Comparison of ENCODE assay signal across 10 cellular contexts in the genomic region with DNA sequence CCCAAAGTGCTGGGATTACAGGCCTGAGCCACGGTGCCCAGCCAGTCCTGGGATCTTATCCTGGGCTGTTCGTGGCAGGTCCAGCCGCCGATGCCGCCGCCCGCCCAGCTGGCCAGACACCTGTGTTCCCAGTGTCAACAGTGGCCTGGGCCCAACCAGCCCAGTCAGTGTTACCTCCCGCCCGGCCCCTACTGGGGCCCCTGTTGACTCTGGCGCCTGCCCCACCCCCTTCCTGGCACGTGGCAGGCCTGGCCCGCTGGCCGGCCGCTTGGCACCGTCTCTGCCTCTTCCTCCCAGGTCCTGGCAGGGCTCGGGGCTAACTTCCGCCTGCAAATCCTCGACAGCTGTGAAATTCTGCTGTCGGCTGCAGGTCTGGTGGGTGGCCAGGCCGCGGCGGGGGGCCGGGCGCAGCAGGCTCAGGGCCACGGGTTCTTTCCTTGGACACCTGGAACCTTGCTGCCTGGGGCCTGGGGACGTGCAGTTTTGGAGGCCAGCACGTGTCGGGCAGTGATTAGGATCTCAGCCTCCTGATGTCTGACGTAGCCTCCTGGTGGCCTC. TPM values are rescaled to one million over a fixed set of nuclear protein-coding genes. Genes with fewer than 3 reads are reported as not detected.
DNase-seq lines count a peak whose midpoint lies in the region; ATAC-seq, FAIRE-seq and TF ChIP-seq lines count a peak whose summit lies in the region.
"Had no signal": no experiment of that assay in that cellular context is flagged by ENCODE, and none has a peak within 500 bp of the region (broad histone marks: within the 10 kb centered on the region; RNA-seq: fewer than 3 reads in every experiment).

No MANE protein-coding gene starts in this region.

- H3K23ac ChIP-seq in IMR-90 (ENCODE audit: low read depth, low read length): 0 out of 2 replicates have a peak overlapping the region, but pooled peaks have one; percentile 29

- H3K9me1 ChIP-seq in IMR-90 (ENCODE audit: insufficient read depth, low read length): peaks cover 11% of the 10 kb centered on the region

- WGBS in IMR-90 (ENCODE audit: extremely low coverage in 2 of 2, insufficient read length in 1 of 2), 2 experiments: 38% methylated on average over 20 of the region's 29 CpGs; no CpG with 5 or more reads in 1 of the 2 experiments
- WGBS in HepG2 (ENCODE audit: low lambda C conversion rate): 57% methylated on average over 8 of the region's 29 CpGs
- WGBS in suprapubic skin: 21% methylated on average over 12 of the region's 29 CpGs

- peaks cover 30 to 65% of the 10 kb centered on the region in 2 experiments for H3K79me1 ChIP-seq in IMR-90 (ENCODE audit: low read depth in 1 of 2, low read length in 2 of 2)

- peak overlapping the region; percentile 99 for H2AK9ac ChIP-seq in IMR-90 (replicated peaks; ENCODE audit: low read depth, low read length, poor library complexity)

- H3K27me3 ChIP-seq in IMR-90 (ENCODE audit: control insufficient read depth, insufficient read depth, low read length): no peaks in the 10 kb centered on the region
- H3K27me3 ChIP-seq in breast epithelium: no peaks in the 10 kb centered on the region
- no peaks in the 10 kb centered on the region for H3K27me3 ChIP-seq in HepG2 (ENCODE audit: control insufficient read depth in 1 of 2, insufficient read depth in 2 of 2, low read length in 2 of 2)
- no peaks in the 10 kb centered on the region for H3K27me3 ChIP-seq in suprapubic skin

- in situ Hi-C loops in IMR-90 (cut with MboI; ENCODE audit: low sequenced_read_pairs) (no loop called here), HepG2 (cut with HindIII; ENCODE audit: extremely low pct_ligation_motif_present, low pct_unique_long_range_greater_than_20kb) (no loop called here)

- H2BK5ac ChIP-seq in IMR-90 (ENCODE audit: low read depth, low read length, poor library complexity, severe bottlenecking): peak overlapping the region; percentile 98

- no peak overlapping the region for H2BK20ac ChIP-seq in IMR-90 (ENCODE audit: low read depth, low read length)

- H3K4me1 ChIP-seq in IMR-90 (ENCODE audit: control insufficient read depth, insufficient read depth, low read length) (peaks cover 28% of the 10 kb centered on the region), breast epithelium (peaks cover 4 to 11% of the 10 kb centered on the region in 2 donors), HepG2 (ENCODE audit: insufficient read depth, low read length) (peaks cover 91% of the 10 kb centered on the region), suprapubic skin (peaks cover 35% of the 10 kb centered on the region)

- H3K18ac ChIP-seq in IMR-90 (ENCODE audit: low read depth, low read length): no peak overlapping the region; the same call in 1 of the 2 replicates

- TF ChIP-seq RAD21 in IMR-90 (IDR thresholded peaks at IDR 0.05; ENCODE audit: low read length): no peak
- TF ChIP-seq RAD21 in HepG2 (CRISPR knock-in tag; IDR thresholded peaks at IDR 0.05): peak; percentile 67

- peaks cover 80% of the 10 kb centered on the region for H3K79me2 ChIP-seq in HepG2 (ENCODE audit: insufficient read depth, low read length)

- TF ChIP-seq CTCF in IMR-90 (conservative IDR thresholded peaks at IDR 0.05; ENCODE audit: low read depth, low read length): no peak
- TF ChIP-seq CTCF in breast epithelium (IDR thresholded peaks at IDR 0.05): peak in 2 of 3 donors; percentile 16 to 21
- TF ChIP-seq CTCF in HepG2 (CRISPR knock-in tag; IDR thresholded peaks at IDR 0.05): peak; percentile 23; the same call in 1 of the 2 replicates
- TF ChIP-seq CTCF in suprapubic skin (IDR thresholded peaks at IDR 0.05): no peak

- no peak overlapping the region for H3K56ac ChIP-seq in IMR-90 (ENCODE audit: extremely low read depth, insufficient read depth, low read length)

- H3K4me3 ChIP-seq in IMR-90 (ENCODE audit: insufficient read depth, low read depth, low read length) (no peak overlapping the region), breast epithelium (peak overlapping the region in 2 of 3 donors; percentile 5 to 21), HepG2 (replicated peaks in 1 of 3; ENCODE audit: insufficient read depth in 1 of 3, low read depth in 2 of 3, low read length in 3 of 3) (peak overlapping the region in 1 of 3 experiments; percentile 53; a peak in 1 of 6 replicates), suprapubic skin (no peak overlapping the region)

- peak; percentile 57 to 84; a peak in 3 of 4 replicates for TF ChIP-seq EP300 in HepG2 (IDR thresholded peaks at IDR 0.05; ENCODE audit: low read depth in 2 of 2, low read length in 2 of 2)
- peak; percentile 89 for TF ChIP-seq EP300 in HepG2 (CRISPR knock-in tag; IDR thresholded peaks at IDR 0.05; ENCODE audit: borderline replicate concordance)
- no peak for TF ChIP-seq EP300 in suprapubic skin (IDR thresholded peaks at IDR 0.05)

- H4K91ac ChIP-seq in IMR-90 (ENCODE audit: insufficient read depth, low read depth, low read length): peak overlapping the region; percentile 98; the same call in 1 of the 2 replicates

- peaks cover 41% of the 10 kb centered on the region for H4K20me1 ChIP-seq in IMR-90 (ENCODE audit: insufficient read depth, low read length)
- H4K20me1 ChIP-seq in HepG2 (ENCODE audit: insufficient read depth, low read length): peaks cover 47% of the 10 kb centered on the region; the same call in 1 of the 2 replicates

- intact Hi-C loops in IMR-90 (cut with micrococcal nuclease) (no loop called here), breast epithelium (cut with DNase I; ENCODE audit: low total_unique reads) (no loop called here), HepG2 (cut with micrococcal nuclease; ENCODE audit: unreplicated experiment) (loop anchor here (2.0 kb wide), 1 partner anchor 18 kb away; no protein-coding TSS in a partner anchor)

- peak overlapping the region; percentile 70 to 88; a peak in 2 of 4 replicates for H4K8ac ChIP-seq in IMR-90 (ENCODE audit: low read depth in 2 of 2, low read length in 2 of 2)

- H3K4me2 ChIP-seq in IMR-90 (ENCODE audit: low read depth, low read length): no peak overlapping the region
- peak overlapping the region; percentile 46 for H3K4me2 ChIP-seq in HepG2 (ENCODE audit: low read depth, low read length)

- peak overlapping the region; percentile 97 for H3K27ac ChIP-seq in IMR-90 (ENCODE audit: insufficient read depth, low read length)
- peak overlapping the region; percentile 39 to 69 for H3K27ac ChIP-seq in breast epithelium
- H3K27ac ChIP-seq in HepG2 (ENCODE audit: extremely low read length, insufficient read depth, low read length): peak overlapping the region; percentile 55
- peak overlapping the region; percentile 5 for H3K27ac ChIP-seq in suprapubic skin

- peak overlapping the region; percentile 98 for H3K4ac ChIP-seq in IMR-90 (ENCODE audit: low read depth, low read length)

- DNase-seq in IMR-90: peak; percentile 49
- peak; percentile 86 to 95 for DNase-seq in breast epithelium (ENCODE audit: low spot score in 2 of 2)
- DNase-seq in HepG2 (ENCODE audit: low spot score): peak; percentile 88
- DNase-seq in suprapubic skin (ENCODE audit: low spot score in 2 of 2): peak; percentile 88 to 91
- no peak for DNase-seq in NOMO-1 treated with dmso at 0.1 percent for 144 hours (lab: John Stamatoyannopoulos, UW; ENCODE audit: unreplicated experiment)
- no peak for DNase-seq in T-helper 9 cell

- H3K14ac ChIP-seq in IMR-90 (replicated peaks; ENCODE audit: low read depth, low read length): peak overlapping the region; percentile 7; the same call in 1 of the 2 replicates

- H2AFZ ChIP-seq in IMR-90 (replicated peaks; ENCODE audit: low read length, poor library complexity) (peak overlapping the region; percentile 63), HepG2 (ENCODE audit: low read length) (no peak overlapping the region)

- peak overlapping the region; percentile 99 for H2AK5ac ChIP-seq in IMR-90 (ENCODE audit: low read depth, low read length)

- no peak for TF ChIP-seq POLR2A in IMR-90 (IDR thresholded peaks at IDR 0.05; ENCODE audit: low read depth, low read length)
- TF ChIP-seq POLR2A in breast epithelium (IDR thresholded peaks at IDR 0.05): no peak
- peak in 1 of 2 experiments; percentile 15; a peak in 2 of 4 replicates for TF ChIP-seq POLR2A in HepG2 (IDR thresholded peaks at IDR 0.05; ENCODE audit: insufficient read depth in 1 of 2, low read depth in 2 of 2, low read length in 2 of 2)
- TF ChIP-seq POLR2A in suprapubic skin (IDR thresholded peaks at IDR 0.05): no peak

- peaks cover 56% of the 10 kb centered on the region for H3K36me3 ChIP-seq in IMR-90 (ENCODE audit: control insufficient read depth, insufficient read depth, low read length)
- no peaks in the 10 kb centered on the region for H3K36me3 ChIP-seq in breast epithelium
- peaks cover 21 to 63% of the 10 kb centered on the region in 2 experiments; a peak in 4 of 5 replicates for H3K36me3 ChIP-seq in HepG2 (replicated peaks in 1 of 2; ENCODE audit: control insufficient read depth in 1 of 2, insufficient read depth in 2 of 2, low read length in 2 of 2)
- no peaks in the 10 kb centered on the region for H3K36me3 ChIP-seq in suprapubic skin

- H2BK15ac ChIP-seq in IMR-90 (ENCODE audit: low read depth, low read length): peak overlapping the region; percentile 93; the same call in 1 of the 3 replicates

- BruUV-seq in IMR-90 (replicated peaks; lab: Mats Ljungman, UMichigan) (no TSS peak), HepG2 (replicated peaks; lab: Mats Ljungman, UMichigan) (no TSS peak)

- no peak for FAIRE-seq in HepG2 (lab: Jason Lieb, UNC)

- dilution Hi-C loops in IMR-90 (cut with HindIII; ENCODE audit: low sequenced_read_pairs, unreplicated experiment): no loop called here

- peak overlapping the region; percentile 97; the same call in 1 of the 2 replicates for H2BK120ac ChIP-seq in IMR-90 (ENCODE audit: low read depth, low read length)

- H3K9me3 ChIP-seq in IMR-90 (ENCODE audit: control insufficient read depth, insufficient read depth, low read length) (no peaks in the 10 kb centered on the region), breast epithelium (no peaks in the 10 kb centered on the region), HepG2 (ENCODE audit: low read length) (no peaks in the 10 kb centered on the region), suprapubic skin (no peaks in the 10 kb centered on the region)

- POLR2A ChIA-PET in IMR-90 (lab: Charles Lee; ENCODE audit: unreplicated experiment) (no interaction called here), HepG2 (lab: Yijun Ruan, JAX) (interaction anchor here (0.7 to 2.5 kb wide), 6 partner anchors 10 to 45 kb away, joined by 3 to 28 read pairs (median 4); no protein-coding TSS in a partner anchor)

- peak overlapping the region; percentile 1; the same call in 1 of the 2 replicates for H4K5ac ChIP-seq in IMR-90 (ENCODE audit: low read depth, low read length)

- H3K9ac ChIP-seq in IMR-90 (ENCODE audit: low read depth, low read length) (no peak overlapping the region), HepG2 (ENCODE audit: insufficient read depth, low read depth, low read length) (no peak overlapping the region)

- CTCF ChIA-PET in IMR-90 (lab: Yijun Ruan, JAX): interaction anchor here (0.6 kb wide), 1 partner anchor 162 kb away, joined by 3 read pairs; no protein-coding TSS in a partner anchor
- CTCF ChIA-PET in HepG2 (lab: Yijun Ruan, JAX; ENCODE audit: low intra/inter-chr PET ratio, low total read pairs): no interaction called here

- ATAC-seq in IMR-90 (ENCODE audit: low read depth) (0 out of 2 replicates have a peak, but pooled peaks have one; percentile 2), HepG2 (peak; percentile 89), HG02970 (IDR thresholded peaks at IDR 0.05; ENCODE audit: low FRiP score, unreplicated experiment) (no peak), HG02610 (IDR thresholded peaks at IDR 0.05; ENCODE audit: unreplicated experiment) (no peak)

RNA-seq across cellular contexts. Expression of gene ARID3A, which starts 9.1 kb away (rescaled TPM):
- total RNA-seq in IMR-90 (2012; rRNA removed) (16.0 and 16.7 TPM in 2 replicates), breast epithelium (10 to 100 TPM in 1 of 3 donors, 1 to 10 TPM in 2; 3.5 to 11.1 (median 4.8) TPM), HepG2 (2016; rRNA removed; fragmentation: Illumina TruSeq; extraction: Trizol) (53.8 and 71.3 TPM in 2 replicates), suprapubic skin (1 to 10 TPM; 4.7 to 7.5 (median 6.1) TPM)
- polyA plus RNA-seq in IMR-90 (2012; rRNA removed) (23.1 and 29.4 TPM in 2 replicates), HepG2 (2011; rRNA removed) (77.9 and 102 TPM in 2 replicates)
- polyA plus RNA-seq in IMR-90 (2012; cell fraction: cytosol; rRNA removed): 11.4 and 20.8 TPM in 2 replicates
- 47.6 and 91.2 TPM in 2 replicates for polyA plus RNA-seq in IMR-90 (2012; cell fraction: nucleus; rRNA removed; ENCODE audit: low replicate concordance)
- total RNA-seq in HepG2 (2016; cell fraction: cytosol; rRNA removed; fragmentation: Illumina TruSeq; extraction: Trizol; ENCODE audit: low read depth): 26.5 and 31.5 TPM in 2 replicates
- total RNA-seq in HepG2 (2016; cell fraction: insoluble cytoplasmic fraction; rRNA removed; fragmentation: Illumina TruSeq; extraction: Trizol): 41.5 and 68.9 TPM in 2 replicates
- total RNA-seq in HepG2 (2016; cell fraction: membrane; rRNA removed; fragmentation: Illumina TruSeq; extraction: Trizol): 56.8 and 62.2 TPM in 2 replicates
- total RNA-seq in HepG2 (2016; cell fraction: nucleus; rRNA removed; fragmentation: Illumina TruSeq; extraction: Trizol): 35.6 and 47.1 TPM in 2 replicates
- 44.7 and 68.0 TPM in 2 replicates for polyA plus RNA-seq in HepG2 (2011; cell fraction: cytosol; rRNA removed)
- polyA plus RNA-seq in HepG2 (2011; cell fraction: nucleus; rRNA removed): 150 and 160 TPM in 2 replicates
- polyA plus RNA-seq in HepG2 (2012): 78.6 and 99.3 TPM in 2 replicates
- polyA plus RNA-seq in HepG2 (2016; cell fraction: cytosol; fragmentation: Illumina TruSeq; extraction: Trizol; ENCODE audit: low read depth): 31.0 and 31.3 TPM in 2 replicates
- polyA plus RNA-seq in HepG2 (2016; cell fraction: insoluble cytoplasmic fraction; fragmentation: Illumina TruSeq; extraction: Trizol; ENCODE audit: low read depth): 58.1 and 70.4 TPM in 2 replicates
- polyA plus RNA-seq in HepG2 (2016; cell fraction: membrane; fragmentation: Illumina TruSeq; extraction: Trizol; ENCODE audit: low read depth): 47.1 and 58.2 TPM in 2 replicates
- polyA plus RNA-seq in HepG2 (2016; cell fraction: nucleus; fragmentation: Illumina TruSeq; extraction: Trizol; ENCODE audit: insufficient read depth, low read depth): 76.0 and 89.6 TPM in 2 replicates
- polyA minus RNA-seq in HepG2 (2011; rRNA and poly(A)+ RNA removed; ENCODE audit: low replicate concordance): 15.5 and 299 TPM in 2 replicates
- 163 and 199 TPM in 2 replicates for polyA minus RNA-seq in HepG2 (2011; cell fraction: cytosol; rRNA and poly(A)+ RNA removed)
- 48.5 and 77.1 TPM in 2 replicates for polyA minus RNA-seq in HepG2 (2011; cell fraction: nucleus; rRNA and poly(A)+ RNA removed)

RNA-seq across cellular contexts. Expression of gene KISS1R, which starts 17.8 kb away (rescaled TPM):
- total RNA-seq in IMR-90 (2012; rRNA removed) (not detected in 2 replicates), breast epithelium (under 1 TPM in 2 of 3 donors, not detected in 1; 0.15 to 0.33 TPM), HepG2 (2016; rRNA removed; fragmentation: Illumina TruSeq; extraction: Trizol) (3.9 and 10.2 TPM in 2 replicates), suprapubic skin (under 1 TPM in 1 of 4 donors, not detected in 3; 0.29 TPM)
- polyA plus RNA-seq in IMR-90 (2012; rRNA removed) (not detected in 2 replicates), HepG2 (2011; rRNA removed) (1.1 and 1.5 TPM in 2 replicates)
- 0.02 and 0.09 TPM in 2 replicates for polyA plus RNA-seq in IMR-90 (2012; cell fraction: cytosol; rRNA removed)
- 0.13 TPM in 1 of 2 replicates, not detected in the other for polyA plus RNA-seq in IMR-90 (2012; cell fraction: nucleus; rRNA removed; ENCODE audit: low replicate concordance)
- 4.7 and 5.1 TPM in 2 replicates for total RNA-seq in HepG2 (2016; cell fraction: cytosol; rRNA removed; fragmentation: Illumina TruSeq; extraction: Trizol; ENCODE audit: low read depth)
- total RNA-seq in HepG2 (2016; cell fraction: insoluble cytoplasmic fraction; rRNA removed; fragmentation: Illumina TruSeq; extraction: Trizol): 3.2 and 9.6 TPM in 2 replicates
- total RNA-seq in HepG2 (2016; cell fraction: membrane; rRNA removed; fragmentation: Illumina TruSeq; extraction: Trizol): 7.1 and 8.6 TPM in 2 replicates
- total RNA-seq in HepG2 (2016; cell fraction: nucleus; rRNA removed; fragmentation: Illumina TruSeq; extraction: Trizol): 8.2 and 8.4 TPM in 2 replicates
- polyA plus RNA-seq in HepG2 (2011; cell fraction: cytosol; rRNA removed): 1.6 and 3.0 TPM in 2 replicates
- polyA plus RNA-seq in HepG2 (2011; cell fraction: nucleus; rRNA removed): 10.4 and 11.9 TPM in 2 replicates
- 2.8 and 4.0 TPM in 2 replicates for polyA plus RNA-seq in HepG2 (2012)
- 3.6 and 4.4 TPM in 2 replicates for polyA plus RNA-seq in HepG2 (2016; cell fraction: cytosol; fragmentation: Illumina TruSeq; extraction: Trizol; ENCODE audit: low read depth)
- polyA plus RNA-seq in HepG2 (2016; cell fraction: insoluble cytoplasmic fraction; fragmentation: Illumina TruSeq; extraction: Trizol; ENCODE audit: low read depth): 4.2 and 5.9 TPM in 2 replicates
- 4.5 and 6.0 TPM in 2 replicates for polyA plus RNA-seq in HepG2 (2016; cell fraction: membrane; fragmentation: Illumina TruSeq; extraction: Trizol; ENCODE audit: low read depth)
- polyA plus RNA-seq in HepG2 (2016; cell fraction: nucleus; fragmentation: Illumina TruSeq; extraction: Trizol; ENCODE audit: insufficient read depth, low read depth): 15.3 and 19.1 TPM in 2 replicates
- 5.9 TPM in 1 of 2 replicates, not detected in the other for polyA minus RNA-seq in HepG2 (2011; rRNA and poly(A)+ RNA removed; ENCODE audit: low replicate concordance)
- 2.4 and 3.7 TPM in 2 replicates for polyA minus RNA-seq in HepG2 (2011; cell fraction: cytosol; rRNA and poly(A)+ RNA removed)
- polyA minus RNA-seq in HepG2 (2011; cell fraction: nucleus; rRNA and poly(A)+ RNA removed): 0.50 and 0.77 TPM in 2 replicates

RNA-seq across cellular contexts. Expression of gene R3HDM4, which starts 21.9 kb away (rescaled TPM):
- total RNA-seq in IMR-90 (2012; rRNA removed) (8.9 and 9.0 TPM in 2 replicates), breast epithelium (10 to 100 TPM; 31.8 to 41.6 (median 41.0) TPM), HepG2 (2016; rRNA removed; fragmentation: Illumina TruSeq; extraction: Trizol) (21.8 and 26.2 TPM in 2 replicates), suprapubic skin (10 to 100 TPM; 41.3 to 58.3 (median 51.2) TPM)
- polyA plus RNA-seq in IMR-90 (2012; rRNA removed) (51.5 and 52.5 TPM in 2 replicates), HepG2 (2011; rRNA removed) (26.9 and 40.4 TPM in 2 replicates)
- 36.9 and 69.3 TPM in 2 replicates for polyA plus RNA-seq in IMR-90 (2012; cell fraction: cytosol; rRNA removed)
- 60.4 and 87.8 TPM in 2 replicates for polyA plus RNA-seq in IMR-90 (2012; cell fraction: nucleus; rRNA removed; ENCODE audit: low replicate concordance)
- total RNA-seq in HepG2 (2016; cell fraction: cytosol; rRNA removed; fragmentation: Illumina TruSeq; extraction: Trizol; ENCODE audit: low read depth): 17.5 and 31.0 TPM in 2 replicates
- total RNA-seq in HepG2 (2016; cell fraction: insoluble cytoplasmic fraction; rRNA removed; fragmentation: Illumina TruSeq; extraction: Trizol): 22.0 and 24.7 TPM in 2 replicates
- 29.7 and 34.2 TPM in 2 replicates for total RNA-seq in HepG2 (2016; cell fraction: membrane; rRNA removed; fragmentation: Illumina TruSeq; extraction: Trizol)
- total RNA-seq in HepG2 (2016; cell fraction: nucleus; rRNA removed; fragmentation: Illumina TruSeq; extraction: Trizol): 16.4 and 18.7 TPM in 2 replicates
- polyA plus RNA-seq in HepG2 (2011; cell fraction: cytosol; rRNA removed): 30.7 and 39.0 TPM in 2 replicates
- 57.8 and 68.0 TPM in 2 replicates for polyA plus RNA-seq in HepG2 (2011; cell fraction: nucleus; rRNA removed)
- polyA plus RNA-seq in HepG2 (2012): 22.6 and 31.3 TPM in 2 replicates
- polyA plus RNA-seq in HepG2 (2016; cell fraction: cytosol; fragmentation: Illumina TruSeq; extraction: Trizol; ENCODE audit: low read depth): 24.5 and 25.3 TPM in 2 replicates
- polyA plus RNA-seq in HepG2 (2016; cell fraction: insoluble cytoplasmic fraction; fragmentation: Illumina TruSeq; extraction: Trizol; ENCODE audit: low read depth): 39.3 and 43.4 TPM in 2 replicates
- 44.4 and 45.0 TPM in 2 replicates for polyA plus RNA-seq in HepG2 (2016; cell fraction: membrane; fragmentation: Illumina TruSeq; extraction: Trizol; ENCODE audit: low read depth)
- polyA plus RNA-seq in HepG2 (2016; cell fraction: nucleus; fragmentation: Illumina TruSeq; extraction: Trizol; ENCODE audit: insufficient read depth, low read depth): 58.7 and 76.5 TPM in 2 replicates
- 15.6 and 40.4 TPM in 2 replicates for polyA minus RNA-seq in HepG2 (2011; rRNA and poly(A)+ RNA removed; ENCODE audit: low replicate concordance)
- 11.7 and 15.6 TPM in 2 replicates for polyA minus RNA-seq in HepG2 (2011; cell fraction: cytosol; rRNA and poly(A)+ RNA removed)
- 8.1 and 9.8 TPM in 2 replicates for polyA minus RNA-seq in HepG2 (2011; cell fraction: nucleus; rRNA and poly(A)+ RNA removed)

RNA-seq across cellular contexts. Expression of gene RNU6-9, which starts 41.7 kb away (rescaled TPM):
- total RNA-seq in IMR-90 (2012; rRNA removed) (not detected in 2 replicates), breast epithelium (not detected), HepG2 (2016; rRNA removed; fragmentation: Illumina TruSeq; extraction: Trizol) (under 0.01 TPM in 1 of 2 replicates, not detected in the other), suprapubic skin (not detected)
- polyA plus RNA-seq in IMR-90 (2012; rRNA removed) (not detected in 2 replicates), HepG2 (2011; rRNA removed) (not detected in 2 replicates)
- not detected in 2 replicates for polyA plus RNA-seq in IMR-90 (2012; cell fraction: cytosol; rRNA removed)
- polyA plus RNA-seq in IMR-90 (2012; cell fraction: nucleus; rRNA removed; ENCODE audit: low replicate concordance): not detected in 2 replicates
- under 0.01 TPM in 2 replicates for total RNA-seq in HepG2 (2016; cell fraction: cytosol; rRNA removed; fragmentation: Illumina TruSeq; extraction: Trizol; ENCODE audit: low read depth)
- total RNA-seq in HepG2 (2016; cell fraction: insoluble cytoplasmic fraction; rRNA removed; fragmentation: Illumina TruSeq; extraction: Trizol): under 0.01 TPM in 1 of 2 replicates, not detected in the other
- total RNA-seq in HepG2 (2016; cell fraction: membrane; rRNA removed; fragmentation: Illumina TruSeq; extraction: Trizol): under 0.01 TPM in 1 of 2 replicates, not detected in the other
- not detected in 2 replicates for total RNA-seq in HepG2 (2016; cell fraction: nucleus; rRNA removed; fragmentation: Illumina TruSeq; extraction: Trizol)
- polyA plus RNA-seq in HepG2 (2011; cell fraction: cytosol; rRNA removed): not detected in 2 replicates
- polyA plus RNA-seq in HepG2 (2011; cell fraction: nucleus; rRNA removed): not detected in 2 replicates
- polyA plus RNA-seq in HepG2 (2012): not detected in 2 replicates
- not detected in 2 replicates for polyA plus RNA-seq in HepG2 (2016; cell fraction: cytosol; fragmentation: Illumina TruSeq; extraction: Trizol; ENCODE audit: low read depth)
- not detected in 2 replicates for polyA plus RNA-seq in HepG2 (2016; cell fraction: insoluble cytoplasmic fraction; fragmentation: Illumina TruSeq; extraction: Trizol; ENCODE audit: low read depth)
- not detected in 2 replicates for polyA plus RNA-seq in HepG2 (2016; cell fraction: membrane; fragmentation: Illumina TruSeq; extraction: Trizol; ENCODE audit: low read depth)
- polyA plus RNA-seq in HepG2 (2016; cell fraction: nucleus; fragmentation: Illumina TruSeq; extraction: Trizol; ENCODE audit: insufficient read depth, low read depth): not detected in 2 replicates
- under 0.01 TPM in 1 of 2 replicates, not detected in the other for polyA minus RNA-seq in HepG2 (2011; rRNA and poly(A)+ RNA removed; ENCODE audit: low replicate concordance)
- under 0.01 TPM in 1 of 2 replicates, not detected in the other for polyA minus RNA-seq in HepG2 (2011; cell fraction: cytosol; rRNA and poly(A)+ RNA removed)
- not detected in 2 replicates for polyA minus RNA-seq in HepG2 (2011; cell fraction: nucleus; rRNA and poly(A)+ RNA removed)
- total RNA-seq: T-helper 1 cell treated with Interleukin-12 subunit alpha and Interleukin-12 subunit beta and Interleukin-4 antibody, amounts not matched to agents 30 ng/mL and 1 ng/mL, for 36 hours had no signal
- polyA plus RNA-seq: thymus had no signal

RNA-seq across cellular contexts. Expression of gene MED16, which starts 42.0 kb away (rescaled TPM):
- total RNA-seq in IMR-90 (2012; rRNA removed) (8.1 and 15.3 TPM in 2 replicates), breast epithelium (10 to 100 TPM; 14.9 to 33.1 (median 32.8) TPM), HepG2 (2016; rRNA removed; fragmentation: Illumina TruSeq; extraction: Trizol) (14.8 and 18.4 TPM in 2 replicates), suprapubic skin (10 to 100 TPM; 45.1 to 63.9 (median 57.0) TPM)
- polyA plus RNA-seq in IMR-90 (2012; rRNA removed) (40.2 and 49.0 TPM in 2 replicates), HepG2 (2011; rRNA removed) (13.3 and 16.9 TPM in 2 replicates)
- polyA plus RNA-seq in IMR-90 (2012; cell fraction: cytosol; rRNA removed): 38.6 and 59.2 TPM in 2 replicates
- 38.3 and 110 TPM in 2 replicates for polyA plus RNA-seq in IMR-90 (2012; cell fraction: nucleus; rRNA removed; ENCODE audit: low replicate concordance)
- total RNA-seq in HepG2 (2016; cell fraction: cytosol; rRNA removed; fragmentation: Illumina TruSeq; extraction: Trizol; ENCODE audit: low read depth): 6.4 and 6.7 TPM in 2 replicates
- 14.0 and 16.4 TPM in 2 replicates for total RNA-seq in HepG2 (2016; cell fraction: insoluble cytoplasmic fraction; rRNA removed; fragmentation: Illumina TruSeq; extraction: Trizol)
- 12.3 and 14.3 TPM in 2 replicates for total RNA-seq in HepG2 (2016; cell fraction: membrane; rRNA removed; fragmentation: Illumina TruSeq; extraction: Trizol)
- 11.3 and 13.2 TPM in 2 replicates for total RNA-seq in HepG2 (2016; cell fraction: nucleus; rRNA removed; fragmentation: Illumina TruSeq; extraction: Trizol)
- 17.9 and 30.0 TPM in 2 replicates for polyA plus RNA-seq in HepG2 (2011; cell fraction: cytosol; rRNA removed)
- 45.6 and 56.5 TPM in 2 replicates for polyA plus RNA-seq in HepG2 (2011; cell fraction: nucleus; rRNA removed)
- polyA plus RNA-seq in HepG2 (2012): 19.2 and 24.7 TPM in 2 replicates
- polyA plus RNA-seq in HepG2 (2016; cell fraction: cytosol; fragmentation: Illumina TruSeq; extraction: Trizol; ENCODE audit: low read depth): 7.2 and 8.1 TPM in 2 replicates
- 21.8 and 29.1 TPM in 2 replicates for polyA plus RNA-seq in HepG2 (2016; cell fraction: insoluble cytoplasmic fraction; fragmentation: Illumina TruSeq; extraction: Trizol; ENCODE audit: low read depth)
- polyA plus RNA-seq in HepG2 (2016; cell fraction: membrane; fragmentation: Illumina TruSeq; extraction: Trizol; ENCODE audit: low read depth): 15.5 and 16.0 TPM in 2 replicates
- polyA plus RNA-seq in HepG2 (2016; cell fraction: nucleus; fragmentation: Illumina TruSeq; extraction: Trizol; ENCODE audit: insufficient read depth, low read depth): 24.9 and 32.1 TPM in 2 replicates
- 17.7 and 77.2 TPM in 2 replicates for polyA minus RNA-seq in HepG2 (2011; rRNA and poly(A)+ RNA removed; ENCODE audit: low replicate concordance)
- 45.1 and 51.0 TPM in 2 replicates for polyA minus RNA-seq in HepG2 (2011; cell fraction: cytosol; rRNA and poly(A)+ RNA removed)
- polyA minus RNA-seq in HepG2 (2011; cell fraction: nucleus; rRNA and poly(A)+ RNA removed): 14.5 and 15.0 TPM in 2 replicates

Comparison
In these comparisons a context has a peak if more than half of its experiments do, and no peak if none do; other contexts are left out.
1. ATAC-seq: peak in IMR-90 (single experiment) and HepG2 (single experiment); none in HG02970 (single experiment) and HG02610 (single experiment).
2. DNase-seq: peak in IMR-90 (single experiment), breast epithelium (2 of 2), HepG2 (single experiment) and suprapubic skin (2 of 2); none in NOMO-1 treated with dmso at 0.1 percent for 144 hours (single experiment) and T-helper 9 cell (single experiment).
3. H3K27ac ChIP-seq: peak in every context shown above with its lines; median percentile 97 in IMR-90; 55 in HepG2; 54 in breast epithelium; 5 in suprapubic skin.
4. H3K4me3 ChIP-seq: peak in breast epithelium (2 of 3); none in IMR-90 (single experiment) and suprapubic skin (single experiment).
5. CTCF ChIP-seq: peak in breast epithelium (2 of 3) and HepG2 (single experiment); none in IMR-90 (single experiment) and suprapubic skin (0 of 2).